ENCODE assay signal across 9 cellular contexts in genomic region chr9:112348257-112348992, GRCh38. TPM values are rescaled to one million over a fixed set of nuclear protein-coding genes. Genes with fewer than 3 reads are reported as not detected.
A peak's percentile ranks its signal among the peaks of the same experiment; 100 is the strongest.
DNase-seq lines count a peak whose midpoint lies in the region; TF ChIP-seq lines count a peak whose summit lies in the region.
"Had no signal": no experiment of that assay in that cellular context is flagged by ENCODE, and none has a peak within 500 bp of the region (broad histone marks: within the 10 kb centered on the region; RNA-seq: fewer than 3 reads in every experiment).

No MANE protein-coding gene starts in this region.

- peak overlapping the region; percentile 14 for H3K4me3 ChIP-seq in kidney epithelial cell (ENCODE audit: low read depth, low read length)
- H3K4me3 ChIP-seq: BLaER1 treated with 17β-estradiol and CSF1 and Interleukin-3, amounts not matched to agents 10 nM and 100 nM had no signal

- DNase-seq in SIG-M5 treated with dmso at 0.1 percent for 504 hours (lab: John Stamatoyannopoulos, UW; ENCODE audit: unreplicated experiment), result peak; percentile 59
- no peak for DNase-seq in SIG-M5 (lab: John Stamatoyannopoulos, UW)
- DNase-seq in activated CD4-positive, alpha-beta T cell treated with anti-CD3 and anti-CD28 coated beads for 1 hour, result peak; percentile 55
- DNase-seq in cerebellar cortex (ENCODE audit: low spot score), result peak; percentile 71
- DNase-seq in kidney epithelial cell (ENCODE audit: low read depth), result no peak
- DNase-seq in stimulated activated CD4-positive, alpha-beta T cell treated with anti-CD3 and anti-CD28 coated beads, Interleukin-15, amount 100 ng/mL, for 48 hours (ENCODE audit: low read depth in 2 of 2), result peak; percentile 71 to 74
- no peak for DNase-seq in NCI-H2196 (lab: John Stamatoyannopoulos, UW; ENCODE audit: unreplicated experiment)
- no peak for DNase-seq in NCI-H1092 (lab: John Stamatoyannopoulos, UW)

- no peaks in the 10 kb centered on the region for H3K27me3 ChIP-seq in kidney epithelial cell (ENCODE audit: control insufficient read depth, insufficient read depth, low read length)
- H3K27me3 ChIP-seq: BLaER1 treated with 17β-estradiol and CSF1 and Interleukin-3, amounts not matched to agents 10 nM and 100 nM had no signal

- no peak for TF ChIP-seq CTCF in kidney epithelial cell (IDR thresholded peaks at IDR 0.05; ENCODE audit: insufficient read depth, low read length, poor library complexity, severe bottlenecking)

- no peaks in the 10 kb centered on the region for H3K36me3 ChIP-seq in kidney epithelial cell (ENCODE audit: control insufficient read depth, insufficient read depth, low read length)
- H3K36me3 ChIP-seq: BLaER1 treated with 17β-estradiol and CSF1 and Interleukin-3, amounts not matched to agents 10 nM and 100 nM had no signal

RNA-seq across cellular contexts. Expression of gene PTBP3, which starts 15.0 kb away (rescaled TPM):
- total RNA-seq in kidney epithelial cell, result 79.8 and 86.0 TPM in 2 replicates

RNA-seq across cellular contexts. Expression of gene HSDL2, which starts 31.5 kb away (rescaled TPM):
- 11.2 and 15.2 TPM in 2 replicates for total RNA-seq in kidney epithelial cell

Comparison
In these comparisons a context has a peak if more than half of its experiments do, and no peak if none do; other contexts are left out.
1. DNase-seq: peak in SIG-M5 treated with dmso at 0.1 percent for 504 hours (single experiment), activated CD4-positive, alpha-beta T cell treated with anti-CD3 and anti-CD28 coated beads for 1 hour (single experiment), cerebellar cortex (single experiment) and stimulated activated CD4-positive, alpha-beta T cell treated with anti-CD3 and anti-CD28 coated beads, Interleukin-15, amount 100 ng/mL, for 48 hours (2 of 2); none in SIG-M5 (single experiment), kidney epithelial cell (single experiment), NCI-H2196 (single experiment) and NCI-H1092 (single experiment).